8 cellular contexts compared by ENCODE assay signal in genomic region chr3:188153498-188153948, GRCh38. TPM values are rescaled to one million over a fixed set of nuclear protein-coding genes. Genes with fewer than 3 reads are reported as not detected.
DNase-seq lines count a peak whose midpoint lies in the region; ATAC-seq, FAIRE-seq and TF ChIP-seq lines count a peak whose summit lies in the region.

No MANE protein-coding gene starts in this region.

- peak in 1 of 2 donors; percentile 60 for TF ChIP-seq POLR2A in adrenal gland (IDR thresholded peaks at IDR 0.05)

- peak overlapping the region; percentile 96 for H3K9ac ChIP-seq in HUES48 (ENCODE audit: low read depth, low read length)

- intact Hi-C loops in adrenal gland (cut with DNase I) (no loop called here), Right ventricle myocardium inferior (cut with DNase I) (loop anchor here (5.0 to 10.0 kb wide), 3 partner anchors 116 to 794 kb away; no protein-coding TSS in a partner anchor)

- H3K4me3 ChIP-seq in HUES48 (ENCODE audit: low read depth, low read length) (peak overlapping the region; percentile 68), adrenal gland (peak overlapping the region; percentile 54 to 94 (median 64))

- 0% methylated on average over 9 to 25 of the region's 25 CpGs for WGBS in adrenal gland, 4 donors

- H3K36me3 ChIP-seq in HUES48 (ENCODE audit: control insufficient read depth, insufficient read depth, low read length) = no peaks in the 10 kb centered on the region
- no peaks in the 10 kb centered on the region for H3K36me3 ChIP-seq in adrenal gland (replicated peaks in 1 of 2)

- peak overlapping the region; percentile 96 for H3K27ac ChIP-seq in HUES48 (ENCODE audit: low read depth, low read length)
- peak overlapping the region; percentile 84 to 99 (median 93) for H3K27ac ChIP-seq in adrenal gland

- peak in 1 of 6 experiments; percentile 23 for TF ChIP-seq CTCF in adrenal gland (IDR thresholded peaks at IDR 0.05)
- TF ChIP-seq CTCF in GM20000 (IDR thresholded peaks at IDR 0.05; ENCODE audit: extremely low read depth, missing control alignments) = no peak

- peak; percentile 16 for ATAC-seq in GM19043 (IDR thresholded peaks at IDR 0.05; ENCODE audit: low read depth, unreplicated experiment)
- ATAC-seq in Right ventricle myocardium inferior = peak; percentile 76

- H3K27me3 ChIP-seq in HUES48 (ENCODE audit: control insufficient read depth, insufficient read depth, low read length) (peaks cover 7% of the 10 kb centered on the region; the same call in 1 of the 2 replicates), adrenal gland (no peaks in the 10 kb centered on the region)

- DNase-seq in AG20443 (ENCODE audit: low spot score) = peak; percentile 94
- peak; percentile 92 for DNase-seq in RCC 7860 (ENCODE audit: low spot score)
- DNase-seq in adrenal gland = peak; percentile 87 to 94 (median 92)
- no peak for DNase-seq in Right ventricle myocardium inferior (ENCODE audit: missing footprints)
- peak; percentile 75 for DNase-seq in occipital lobe (lab: John Stamatoyannopoulos, UW)
- DNase-seq in GM20000 (ENCODE audit: low spot score) = no peak

- peaks cover 44% of the 10 kb centered on the region for H3K4me1 ChIP-seq in HUES48 (ENCODE audit: control insufficient read depth, insufficient read depth, low read length)
- H3K4me1 ChIP-seq in adrenal gland (replicated peaks in 1 of 2) = peaks cover 16 to 50% of the 10 kb centered on the region in 2 donors

- H3K9me3 ChIP-seq in HUES48 (ENCODE audit: control insufficient read depth, insufficient read depth, low read length) = no peaks in the 10 kb centered on the region
- no peaks in the 10 kb centered on the region for H3K9me3 ChIP-seq in adrenal gland (replicated peaks in 1 of 3)

- FAIRE-seq in RCC 7860 (lab: Jason Lieb, UNC) = peak; percentile 58

RNA-seq across cellular contexts. Expression of gene LPP, which starts 0.4 kb away (rescaled TPM):
- total RNA-seq in adrenal gland (100 to 1,000 TPM in 6 of 8 donors, 10 to 100 TPM in 2; 84.1 to 170 (median 132) TPM), Right ventricle myocardium inferior (114 TPM), occipital lobe (11.7 TPM)
- 10 to 100 TPM in 2 of 3 donors, 1 to 10 TPM in 1; 7.0 to 22.9 (median 12.1) TPM for polyA plus RNA-seq in adrenal gland

Comparison
In these comparisons a context has a peak if more than half of its experiments do, and no peak if none do; other contexts are left out.
1. DNase-seq: peak in AG20443 (single experiment), RCC 7860 (single experiment), adrenal gland (7 of 7) and occipital lobe (single experiment); none in Right ventricle myocardium inferior (single experiment) and GM20000 (single experiment).